ENCODE assay signal across 23 cellular contexts in genomic region chr5:33403187-33403586, GRCh38. TPM values are rescaled to one million over a fixed set of nuclear protein-coding genes. Genes with fewer than 3 reads are reported as not detected.
DNase-seq lines count a peak whose midpoint lies in the region; ATAC-seq, FAIRE-seq and TF ChIP-seq lines count a peak whose summit lies in the region.
"Had no signal": no experiment of that assay in that cellular context is flagged by ENCODE, and none has a peak within 500 bp of the region (broad histone marks: within the 10 kb centered on the region; RNA-seq: fewer than 3 reads in every experiment).

No MANE protein-coding gene starts in this region.

- H3F3A ChIP-seq in SK-N-SH (replicated peaks; ENCODE audit: insufficient read depth) = peaks cover 47% of the 10 kb centered on the region

- no peak for TF ChIP-seq EP300 in SK-N-SH (IDR thresholded peaks at IDR 0.05; ENCODE audit: borderline replicate concordance in 1 of 2, low read depth in 1 of 2, low read length in 1 of 2)
- no peak for TF ChIP-seq EP300 in GM12878 (IDR thresholded peaks at IDR 0.05; ENCODE audit: borderline replicate concordance in 1 of 2, control insufficient read depth in 1 of 2, low read depth in 2 of 2, low read length in 2 of 2)
- no peak for TF ChIP-seq EP300 in stomach (IDR thresholded peaks at IDR 0.05)

- no peaks in the 10 kb centered on the region for H4K20me1 ChIP-seq in SK-N-SH (ENCODE audit: insufficient read depth)
- no peaks in the 10 kb centered on the region for H4K20me1 ChIP-seq in GM12878 (ENCODE audit: control insufficient read depth, insufficient read depth)
- no peaks in the 10 kb centered on the region for H4K20me1 ChIP-seq in endothelial cell of umbilical vein (replicated peaks; ENCODE audit: control insufficient read depth, extremely low read depth, insufficient read depth, low read length)
- H4K20me1 ChIP-seq: BLaER1 treated with 17β-estradiol and CSF1 and Interleukin-3, amounts not matched to agents 10 nM and 100 nM had no signal

- SMC1A ChIA-PET in GM12878 (lab: Charles Lee; ENCODE audit: uncharacterized antibody, unreplicated experiment) = interaction anchor here (1.1 kb wide), 1 partner anchor 9 kb away, joined by 3 read pairs; no protein-coding TSS in a partner anchor

- no peaks in the 10 kb centered on the region for H3K9me2 ChIP-seq in SK-N-SH

- H2AFZ ChIP-seq in SK-N-SH (ENCODE audit: low read depth) (peak overlapping the region; percentile 63), GM12878 (ENCODE audit: control insufficient read depth, low read depth, low read length) (no peak overlapping the region), endothelial cell of umbilical vein (ENCODE audit: low read depth, low read length) (no peak overlapping the region)

- H3K27me3 ChIP-seq in SK-N-SH (ENCODE audit: insufficient read depth) (no peaks in the 10 kb centered on the region), RWPE2 (ENCODE audit: insufficient read depth, poor library complexity, severe bottlenecking) (no peaks in the 10 kb centered on the region), GM12878 (replicated peaks in 1 of 2; ENCODE audit: control insufficient read depth in 2 of 2, insufficient read depth in 2 of 2, low read length in 1 of 2) (no peaks in the 10 kb centered on the region), endothelial cell of umbilical vein (ENCODE audit: control insufficient read depth in 2 of 2, insufficient read depth in 2 of 2, low read length in 2 of 2) (no peaks in the 10 kb centered on the region), stomach (no peaks in the 10 kb centered on the region)
- H3K27me3 ChIP-seq: BLaER1 treated with 17β-estradiol and CSF1 and Interleukin-3, amounts not matched to agents 10 nM and 100 nM had no signal

- H3K9ac ChIP-seq in SK-N-SH = no peak overlapping the region
- no peak overlapping the region for H3K9ac ChIP-seq in GM12878 (ENCODE audit: control insufficient read depth, insufficient read depth, low read length)
- H3K9ac ChIP-seq in endothelial cell of umbilical vein (replicated peaks; ENCODE audit: extremely low read depth, insufficient read depth, low read length) = no peak overlapping the region
- H3K9ac ChIP-seq: BLaER1 treated with 17β-estradiol and CSF1 and Interleukin-3, amounts not matched to agents 10 nM and 100 nM had no signal

- intact Hi-C loops in GM12878 (cut with micrococcal nuclease; ENCODE audit: unreplicated experiment) (no loop called here), endothelial cell of umbilical vein (cut with micrococcal nuclease) (no loop called here), stomach (cut with DNase I; ENCODE audit: low total_unique reads) (no loop called here)

- in situ Hi-C loops in GM12878 (cut with MboI) = no loop called here

- H3K27ac ChIP-seq in SK-N-SH (ENCODE audit: low read depth in 2 of 2, low read length in 1 of 2) = peak overlapping the region; percentile 87 to 95; a peak in 3 of 4 replicates
- peak overlapping the region; percentile 89 for H3K27ac ChIP-seq in RWPE2 (ENCODE audit: poor library complexity, severe bottlenecking)
- no peak overlapping the region for H3K27ac ChIP-seq in GM12878 (ENCODE audit: control insufficient read depth, insufficient read depth)
- H3K27ac ChIP-seq in endothelial cell of umbilical vein (ENCODE audit: insufficient read depth, low read depth, low read length) = no peak overlapping the region
- H3K27ac ChIP-seq in stomach = no peak overlapping the region
- H3K27ac ChIP-seq: 22Rv1; BLaER1 treated with 17β-estradiol and CSF1 and Interleukin-3, amounts not matched to agents 10 nM and 100 nM; C4-2B had no signal

- CTCF ChIA-PET in SK-N-SH (lab: Yijun Ruan, JAX) (no interaction called here), GM12878 (lab: Yijun Ruan, JAX) (no interaction called here), endothelial cell of umbilical vein (lab: Charles Lee) (no interaction called here)

- ATAC-seq in SK-N-SH treated with all-trans-retinoic acid at 6 μM for 48 hours (no peak), RWPE2 (ENCODE audit: low read depth) (no peak), GM12878 (no peak), HG03196 (IDR thresholded peaks at IDR 0.05; ENCODE audit: unreplicated experiment) (no peak), GM21423 (IDR thresholded peaks at IDR 0.05; ENCODE audit: unreplicated experiment) (no peak)
- ATAC-seq: A549; CD8-positive, alpha-beta T cell had no signal

- TF ChIP-seq CTCF in SK-N-SH (IDR thresholded peaks at IDR 0.05) = no peak
- TF ChIP-seq CTCF in RWPE2 (IDR thresholded peaks at IDR 0.05; ENCODE audit: poor library complexity, severe bottlenecking) = no peak
- no peak for TF ChIP-seq CTCF in GM12878 (IDR thresholded peaks at IDR 0.05 in 2 of 3, conservative IDR thresholded peaks at IDR 0.05 in 1 of 3; ENCODE audit: control insufficient read depth in 2 of 3, extremely low read depth in 1 of 3, insufficient read depth in 1 of 3, low read depth in 3 of 3, low read length in 3 of 3)
- TF ChIP-seq CTCF in endothelial cell of umbilical vein (IDR thresholded peaks at IDR 0.05; ENCODE audit: extremely low read depth in 1 of 2, insufficient read depth in 1 of 2, low read depth in 1 of 2, low read length in 2 of 2) = no peak
- no peak for TF ChIP-seq CTCF in stomach (IDR thresholded peaks at IDR 0.05)

- no peak for FAIRE-seq in GM12878 (lab: Jason Lieb, UNC)
- FAIRE-seq in endothelial cell of umbilical vein (lab: Jason Lieb, UNC) = peak; percentile 8
- FAIRE-seq: A549, G401.6, GM12892, GM18507 had no signal

- H3K9me1 ChIP-seq in endothelial cell of umbilical vein (replicated peaks; ENCODE audit: control insufficient read depth, extremely low read depth, insufficient read depth, low read length) = no peaks in the 10 kb centered on the region

- H3K9me3 ChIP-seq in SK-N-SH (no peaks in the 10 kb centered on the region), RWPE2 (ENCODE audit: severe bottlenecking) (no peaks in the 10 kb centered on the region), GM12878 (replicated peaks; ENCODE audit: control insufficient read depth, insufficient read depth, low read length) (no peaks in the 10 kb centered on the region), endothelial cell of umbilical vein (replicated peaks; ENCODE audit: control insufficient read depth, insufficient read depth, low read length) (no peaks in the 10 kb centered on the region), stomach (no peaks in the 10 kb centered on the region)
- H3K9me3 ChIP-seq: A549; BLaER1 treated with 17β-estradiol and CSF1 and Interleukin-3, amounts not matched to agents 10 nM and 100 nM; Caco-2 had no signal

- H3K79me2 ChIP-seq in SK-N-SH (ENCODE audit: insufficient read depth) (no peaks in the 10 kb centered on the region), GM12878 (ENCODE audit: control insufficient read depth, insufficient read depth, low read length) (no peaks in the 10 kb centered on the region), endothelial cell of umbilical vein (ENCODE audit: control insufficient read depth, insufficient read depth, low read length) (no peaks in the 10 kb centered on the region)

- POLR2A ChIA-PET in SK-N-SH (lab: Yijun Ruan, JAX) = no interaction called here
- POLR2A ChIA-PET in GM12878 (lab: Charles Lee) = interaction anchor here (0.5 kb wide), 1 partner anchor 37 kb away, joined by 4 read pairs; no protein-coding TSS in a partner anchor
- POLR2A ChIA-PET in endothelial cell of umbilical vein (lab: Charles Lee) = no interaction called here

- no TSS peak for BruUV-seq in GM12878 (replicated peaks; lab: Mats Ljungman, UMichigan)
- no TSS peak for BruUV-seq in endothelial cell of umbilical vein (replicated peaks; lab: Mats Ljungman, UMichigan)

- H3K36me3 ChIP-seq in SK-N-SH (replicated peaks in 1 of 2; ENCODE audit: control insufficient read depth in 1 of 2, insufficient read depth in 2 of 2, low read length in 1 of 2) (no peaks in the 10 kb centered on the region), RWPE2 (ENCODE audit: low read depth) (no peaks in the 10 kb centered on the region), GM12878 (ENCODE audit: control insufficient read depth in 2 of 2, insufficient read depth in 2 of 2, low read length in 1 of 2) (no peaks in the 10 kb centered on the region), endothelial cell of umbilical vein (ENCODE audit: control insufficient read depth in 2 of 2, extremely low read depth in 1 of 2, insufficient read depth in 2 of 2, low read length in 2 of 2) (no peaks in the 10 kb centered on the region), stomach (no peaks in the 10 kb centered on the region)
- H3K36me3 ChIP-seq: BLaER1 treated with 17β-estradiol and CSF1 and Interleukin-3, amounts not matched to agents 10 nM and 100 nM had no signal

- RAD21 ChIA-PET in GM12878 (lab: Charles Lee; ENCODE audit: unreplicated experiment) = no interaction called here

- H3K4me2 ChIP-seq in SK-N-SH (no peak overlapping the region), GM12878 (ENCODE audit: control insufficient read depth, insufficient read depth) (no peak overlapping the region), endothelial cell of umbilical vein (ENCODE audit: insufficient read depth, low read length) (no peak overlapping the region)
- H3K4me2 ChIP-seq: A549; BLaER1 treated with 17β-estradiol and CSF1 and Interleukin-3, amounts not matched to agents 10 nM and 100 nM had no signal

- TF ChIP-seq RAD21 in SK-N-SH (IDR thresholded peaks at IDR 0.05; ENCODE audit: low read length) (no peak), GM12878 (IDR thresholded peaks at IDR 0.05; ENCODE audit: insufficient read depth, low read depth, low read length) (no peak)

- H3K4me3 ChIP-seq in SK-N-SH (ENCODE audit: low read depth in 2 of 2, low read length in 1 of 2) (no peak overlapping the region), RWPE2 (ENCODE audit: severe bottlenecking) (no peak overlapping the region), GM12878 (no peak overlapping the region), endothelial cell of umbilical vein (replicated peaks in 1 of 3; ENCODE audit: insufficient read depth in 1 of 3, low read depth in 1 of 3, low read length in 3 of 3) (no peak overlapping the region), stomach (no peak overlapping the region)
- H3K4me3 ChIP-seq: A549; BLaER1 treated with 17β-estradiol and CSF1 and Interleukin-3, amounts not matched to agents 10 nM and 100 nM had no signal

- dilution Hi-C loops in endothelial cell of umbilical vein (cut with MboI; ENCODE audit: extremely low pct_ligation_motif_present, low sequenced_read_pairs) = no loop called here

- WGBS in SK-N-SH (ENCODE audit: low lambda C conversion rate) = 65% methylated on average over 2 of the region's 2 CpGs
- WGBS in GM12878 (ENCODE audit: insufficient coverage, insufficient replicate concordance, low lambda C conversion rate, missing lambda C conversion rate) = 19% methylated on average over 2 of the region's 2 CpGs
- WGBS in stomach, 5 donors = 20 to 46% (median 30%) methylated on average over 2 of the region's 2 CpGs

- DNase-seq in SK-N-SH (no peak), RWPE2 (ENCODE audit: low spot score) (no peak), GM12878 (ENCODE audit: low read depth, low spot score) (no peak), endothelial cell of umbilical vein (ENCODE audit: low read depth, low spot score) (no peak), stomach (no peak)
- DNase-seq: AML-193; Caco-2; Calu3; CD4-positive, alpha-beta T cell; CD8-positive, alpha-beta T cell; DMS 273 treated with DMSO at 0.1 percent for 48 hours; DMS79 treated with DMSO at 0.1 percent for 48 hours; GF-D8 had no signal

- TF ChIP-seq POLR2A in GM12878 (IDR thresholded peaks at IDR 0.05; ENCODE audit: low read depth, low read length) (no peak), endothelial cell of umbilical vein (IDR thresholded peaks at IDR 0.05; ENCODE audit: low read depth, low read length) (no peak), stomach (IDR thresholded peaks at IDR 0.05) (no peak)

- peaks cover 3 to 11% of the 10 kb centered on the region in 2 experiments; a peak in 3 of 4 replicates for H3K4me1 ChIP-seq in SK-N-SH (ENCODE audit: control insufficient read depth in 1 of 2, insufficient read depth in 2 of 2, low read depth in 1 of 2, low read length in 1 of 2)
- H3K4me1 ChIP-seq in RWPE2 (ENCODE audit: insufficient read depth, poor library complexity, severe bottlenecking) = peaks cover 26% of the 10 kb centered on the region
- H3K4me1 ChIP-seq in GM12878 (ENCODE audit: control insufficient read depth, insufficient read depth, low read length) = no peaks in the 10 kb centered on the region
- H3K4me1 ChIP-seq in endothelial cell of umbilical vein (ENCODE audit: control insufficient read depth, extremely low read depth, insufficient read depth, low read length) = peaks cover 27% of the 10 kb centered on the region
- no peaks in the 10 kb centered on the region for H3K4me1 ChIP-seq in stomach
- H3K4me1 ChIP-seq: BLaER1 treated with 17β-estradiol and CSF1 and Interleukin-3, amounts not matched to agents 10 nM and 100 nM; Caco-2 had no signal

RNA-seq across cellular contexts. Expression of gene TARS1, which starts 37.6 kb away (rescaled TPM):
- polyA plus RNA-seq in SK-N-SH (2012; rRNA removed) (58.4 and 74.1 TPM in 2 replicates), GM12878 (2011; rRNA removed) (172 and 312 TPM in 2 replicates), GM12878 (2014; fragmentation: Illumina TruSeq; extraction: Trizol) (271 and 346 TPM in 2 replicates), GM12878 (2014; fragmentation: Nextera tagmentation; extraction: Ambion mirVana) (100 to 1,000 TPM; 163 to 244 TPM), GM12878 (2014; rRNA removed) (170 and 210 TPM in 2 replicates), GM12878 (2016; fragmentation: Nextera tagmentation; extraction: Ambion mirVana) (100 to 1,000 TPM; 244 to 254 TPM), endothelial cell of umbilical vein (32.0 and 39.1 TPM in 2 replicates), stomach (10 to 100 TPM; 67.9 to 96.4 (median 68.6) TPM)
- 79.7 and 97.9 TPM in 2 replicates for polyA plus RNA-seq in SK-N-SH (2012; cell fraction: cytosol; rRNA removed)
- 40.2 and 75.3 TPM in 2 replicates for polyA plus RNA-seq in SK-N-SH (2012; cell fraction: nucleus; rRNA removed)
- 127 and 128 TPM in 2 replicates for total RNA-seq in GM12878 (2013; cell fraction: nucleolus; rRNA removed)
- total RNA-seq in GM12878 (2014; rRNA removed) (198 and 242 TPM in 2 replicates), GM12878 (2014; rRNA removed; fragmentation: Illumina TruSeq; extraction: Trizol) (320 and 350 TPM in 2 replicates), GM12878 (2021) (212 and 216 TPM in 2 replicates), endothelial cell of umbilical vein (175 and 184 TPM in 2 replicates), stomach (100 to 1,000 TPM in 3 of 5 donors, 10 to 100 TPM in 2; 25.5 to 158 (median 112) TPM)
- 164 TPM for polyA plus RNA-seq in GM12878 (2011; ENCODE audit: low read depth)
- 80.0 and 82.0 TPM in 2 replicates for polyA plus RNA-seq in GM12878 (2011; cell fraction: cytosol; rRNA removed)
- polyA plus RNA-seq in GM12878 (2011; cell fraction: nucleus; rRNA removed) = 92.9 and 108 TPM in 2 replicates
- polyA plus RNA-seq in GM12878 (2012) = 148 and 162 TPM in 2 replicates
- polyA minus RNA-seq in GM12878 (2011; rRNA and poly(A)+ RNA removed) = 106 and 119 TPM in 2 replicates
- 62.0 and 73.3 TPM in 2 replicates for polyA minus RNA-seq in GM12878 (2011; cell fraction: cytosol; rRNA and poly(A)+ RNA removed)
- polyA minus RNA-seq in GM12878 (2011; cell fraction: nucleus; rRNA and poly(A)+ RNA removed) = 37.8 and 55.5 TPM in 2 replicates
- polyA plus RNA-seq in endothelial cell of umbilical vein (2011; cell fraction: cytosol; rRNA removed) = 75.4 and 75.7 TPM in 2 replicates
- 88.6 and 119 TPM in 2 replicates for polyA plus RNA-seq in endothelial cell of umbilical vein (2011; cell fraction: nucleus; rRNA removed)
- 103 and 163 TPM in 2 replicates for polyA plus RNA-seq in endothelial cell of umbilical vein (2012)
- polyA minus RNA-seq in endothelial cell of umbilical vein = 61.8 and 70.3 TPM in 2 replicates
- 215 TPM for polyA minus RNA-seq in endothelial cell of umbilical vein (2011; cell fraction: cytosol; rRNA and poly(A)+ RNA removed)
- 64.0 and 85.6 TPM in 2 replicates for polyA minus RNA-seq in endothelial cell of umbilical vein (2011; cell fraction: nucleus; rRNA and poly(A)+ RNA removed)

Comparison
In these comparisons a context has a peak if more than half of its experiments do, and no peak if none do; other contexts are left out.
1. H3K27ac ChIP-seq: peak in SK-N-SH (2 of 2) and RWPE2 (single experiment); none in GM12878 (single experiment), endothelial cell of umbilical vein (single experiment) and stomach (0 of 5).